ENCODE assay signal across 9 cellular contexts in the genomic region with DNA sequence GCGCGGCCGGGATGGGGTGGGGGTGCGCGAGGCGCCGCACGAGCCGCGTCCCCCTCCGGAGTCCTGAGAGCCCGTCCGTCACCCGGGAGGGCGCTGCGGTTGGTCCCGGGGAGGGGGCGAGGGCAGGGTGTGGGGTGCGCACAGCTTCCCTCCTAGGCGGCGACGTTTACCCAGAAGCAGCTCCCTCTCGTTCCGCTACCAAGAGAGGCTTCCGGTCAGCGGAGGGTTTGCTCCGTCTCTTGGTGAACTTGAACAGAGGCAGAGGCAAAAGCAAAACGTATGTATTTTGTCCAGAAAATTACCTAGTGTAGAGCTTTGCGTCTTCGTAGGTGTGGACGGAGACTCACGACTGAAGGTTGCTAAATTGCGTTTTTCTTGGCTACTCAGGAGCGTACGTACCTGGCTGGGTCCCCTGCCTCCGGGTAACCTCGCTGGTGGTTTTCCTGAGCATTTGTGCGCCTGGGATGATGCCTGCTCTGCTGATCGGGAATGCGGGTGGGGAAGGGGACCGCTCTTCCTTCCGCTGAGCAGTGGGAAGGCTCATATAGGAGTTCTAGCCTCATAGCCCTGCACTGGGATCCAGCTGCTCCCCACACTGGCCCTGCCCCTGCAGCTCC. TPM values are rescaled to one million over a fixed set of nuclear protein-coding genes. Genes with fewer than 3 reads are reported as not detected.
A peak's percentile ranks its signal among the peaks of the same experiment; 100 is the strongest.
DNase-seq lines count a peak whose midpoint lies in the region; FAIRE-seq and TF ChIP-seq lines count a peak whose summit lies in the region.
"Had no signal": no experiment of that assay in that cellular context is flagged by ENCODE, and none has a peak within 500 bp of the region (broad histone marks: within the 10 kb centered on the region; RNA-seq: fewer than 3 reads in every experiment).

No MANE protein-coding gene starts in this region.

- in situ Hi-C loops in astrocyte of the cerebellum (cut with HindIII; ENCODE audit: low sequenced_read_pairs): no loop called here

- H3K4me1 ChIP-seq in kidney (ENCODE audit: control insufficient read depth in 1 of 2, insufficient read depth in 1 of 2, low read depth in 1 of 2, low read length in 2 of 2) (peaks cover 0 to 13% of the 10 kb centered on the region in 2 donors), smooth muscle cell (ENCODE audit: low read depth) (no peaks in the 10 kb centered on the region)

- H3K27ac ChIP-seq in kidney (ENCODE audit: low read depth in 2 of 2, low read length in 2 of 2): no peak overlapping the region
- no peak overlapping the region for H3K27ac ChIP-seq in smooth muscle cell (ENCODE audit: low read depth)
- H3K27ac ChIP-seq: 22Rv1 had no signal

- no peak overlapping the region for H2AFZ ChIP-seq in smooth muscle cell (ENCODE audit: low read depth)

- WGBS in smooth muscle cell (ENCODE audit: low lambda C conversion rate): 4% methylated on average over 22 of the region's 42 CpGs

- H3K79me2 ChIP-seq in smooth muscle cell (ENCODE audit: low read depth): no peaks in the 10 kb centered on the region

- peaks cover 86% of the 10 kb centered on the region for H3K27me3 ChIP-seq in smooth muscle cell (ENCODE audit: low read depth)

- H3K9ac ChIP-seq in kidney (ENCODE audit: low read length in 2 of 2) (peak overlapping the region; percentile 10 to 44), smooth muscle cell (ENCODE audit: low read depth) (no peak overlapping the region)

- H3K4me2 ChIP-seq in smooth muscle cell: peak overlapping the region; percentile 84

- DNase-seq in DMS 273 (lab: John Stamatoyannopoulos, UW; ENCODE audit: unreplicated experiment) (peak; percentile 40), DMS 273 treated with DMSO at 0.1 percent for 48 hours (lab: John Stamatoyannopoulos, UW) (no peak), astrocyte of the cerebellum (ENCODE audit: low read depth) (no peak), kidney (peak; percentile 75), smooth muscle cell (lab: John Stamatoyannopoulos, UW; ENCODE audit: unreplicated experiment) (no peak), SW 1271 (lab: John Stamatoyannopoulos, UW) (no peak), T1000 (lab: John Stamatoyannopoulos, UW) (no peak), SHP77 (lab: John Stamatoyannopoulos, UW) (no peak)

- peak overlapping the region; percentile 42 for H3K4me3 ChIP-seq in astrocyte of the cerebellum (ENCODE audit: low read depth, low read length)
- H3K4me3 ChIP-seq in kidney (ENCODE audit: low read length in 2 of 2): peak overlapping the region; percentile 71 to 76
- H3K4me3 ChIP-seq in smooth muscle cell: peak overlapping the region; percentile 45

- FAIRE-seq in kidney (lab: Jason Lieb, UNC): no peak

- H3F3A ChIP-seq in smooth muscle cell (ENCODE audit: low read depth): no peaks in the 10 kb centered on the region

- no peaks in the 10 kb centered on the region for H4K20me1 ChIP-seq in smooth muscle cell (ENCODE audit: low read depth)

- H3K36me3 ChIP-seq in kidney (ENCODE audit: control insufficient read depth in 1 of 2, insufficient read depth in 2 of 2, low read length in 2 of 2) (no peaks in the 10 kb centered on the region), smooth muscle cell (ENCODE audit: low read depth) (no peaks in the 10 kb centered on the region)

- H3K9me3 ChIP-seq in kidney (ENCODE audit: control insufficient read depth in 1 of 2, low read length in 2 of 2) (no peaks in the 10 kb centered on the region), smooth muscle cell (replicated peaks; ENCODE audit: low read depth) (no peaks in the 10 kb centered on the region)

- TF ChIP-seq CTCF in astrocyte of the cerebellum (IDR thresholded peaks at IDR 0.05; ENCODE audit: low read depth, low read length, missing control alignments): no peak
- no peak for TF ChIP-seq CTCF in kidney (IDR thresholded peaks at IDR 0.05; ENCODE audit: borderline replicate concordance, extremely low read depth, insufficient read depth)
- no peak for TF ChIP-seq CTCF in smooth muscle cell (IDR thresholded peaks at IDR 0.05; ENCODE audit: borderline replicate concordance, insufficient read depth, poor library complexity, severe bottlenecking)

- intact Hi-C loops in kidney (cut with DNase I): loop anchor here (10.0 kb wide), 1 partner anchor 74 kb away; no protein-coding TSS in a partner anchor

RNA-seq across cellular contexts. Expression of a gene that starts 0.8 kb away (rescaled TPM):
- total RNA-seq in kidney (14.5 TPM), smooth muscle cell (0.18 TPM in 1 of 2 replicates, not detected in the other)
- polyA plus RNA-seq in kidney (ENCODE audit: insufficient read depth, low read depth, low replicate concordance) (5.4 TPM), smooth muscle cell (0.18 TPM in 1 of 2 replicates, not detected in the other)

Comparison
In these comparisons a context has a peak if more than half of its experiments do, and no peak if none do; other contexts are left out.
1. DNase-seq: peak in DMS 273 (single experiment) and kidney (single experiment); none in DMS 273 treated with DMSO at 0.1 percent for 48 hours (single experiment), astrocyte of the cerebellum (single experiment), smooth muscle cell (single experiment), SW 1271 (0 of 2), T1000 (single experiment) and SHP77 (0 of 2).
2. RNA of a gene that starts 0.8 kb away (total RNA-seq): 14.5 TPM in kidney (single experiment); 0.18 TPM in smooth muscle cell; every median in the first group is over 10 times any median in the second.
3. Peak in every context shown above with its lines, with median percentiles within 50 percentile points of each other: H3K4me3 ChIP-seq.